Comparison of ENCODE assay signal across 11 cellular contexts in genomic region chr1:2544875-2545638, GRCh38. TPM values are rescaled to one million over a fixed set of nuclear protein-coding genes. Genes with fewer than 3 reads are reported as not detected.
A peak's percentile ranks its signal among the peaks of the same experiment; 100 is the strongest.
DNase-seq lines count a peak whose midpoint lies in the region; ATAC-seq, FAIRE-seq and TF ChIP-seq lines count a peak whose summit lies in the region.
"Had no signal": no experiment of that assay in that cellular context is flagged by ENCODE, and none has a peak within 500 bp of the region (broad histone marks: within the 10 kb centered on the region; RNA-seq: fewer than 3 reads in every experiment).

No MANE protein-coding gene starts in this region.

- H3K79me2 ChIP-seq in astrocyte (ENCODE audit: insufficient read depth, low read length): no peaks in the 10 kb centered on the region

- peaks cover 4% of the 10 kb centered on the region for H3K27me3 Mint-ChIP-seq in astrocyte (ENCODE audit: low read depth, unreplicated experiment)
- H3K27me3 Mint-ChIP-seq: activated T-helper 17 cell treated with anti-CD3 and anti-CD28 coated beads, Interleukin-2, amount 50 U/mL, for 72 hours had no signal

- no peak overlapping the region for H3K4me3 Mint-ChIP-seq in astrocyte (ENCODE audit: unreplicated experiment)

- DNase-seq in heart left ventricle (no peak), Right ventricle myocardium superior (no peak), astrocyte (ENCODE audit: low read depth) (no peak), midbrain (lab: John Stamatoyannopoulos, UW) (peak; percentile 34), upper lobe of right lung (no peak), islet precursor cell (no peak)
- DNase-seq: T-helper 9 cell had no signal

- H3K36me3 ChIP-seq in heart left ventricle: no peaks in the 10 kb centered on the region
- no peaks in the 10 kb centered on the region for H3K36me3 ChIP-seq in astrocyte (ENCODE audit: insufficient read depth, low read length)
- H3K36me3 ChIP-seq in upper lobe of right lung: no peaks in the 10 kb centered on the region

- H3K9me3 ChIP-seq in heart left ventricle (no peaks in the 10 kb centered on the region), astrocyte (ENCODE audit: insufficient read depth, low read depth, low read length) (no peaks in the 10 kb centered on the region), upper lobe of right lung (no peaks in the 10 kb centered on the region)

- WGBS in heart left ventricle, 4 donors: 48 to 58% (median 53%) methylated on average over 12 to 19 of the region's 19 CpGs

- H3K4me2 ChIP-seq in astrocyte (ENCODE audit: low read length): no peak overlapping the region

- ATAC-seq in heart left ventricle (no peak), Right ventricle myocardium superior (ENCODE audit: poor library complexity) (no peak), upper lobe of right lung (no peak), GM19351 (IDR thresholded peaks at IDR 0.05; ENCODE audit: unreplicated experiment) (no peak), HG03280 (IDR thresholded peaks at IDR 0.05; ENCODE audit: unreplicated experiment) (no peak)

- H3K36me3 Mint-ChIP-seq in astrocyte (ENCODE audit: low read depth, unreplicated experiment): no peaks in the 10 kb centered on the region

- peak overlapping the region in 11 of 12 donors; percentile 49 to 99 (median 96) for H3K27ac ChIP-seq in heart left ventricle
- H3K27ac ChIP-seq in astrocyte (ENCODE audit: low read depth, low read length): no peak overlapping the region
- H3K27ac ChIP-seq in upper lobe of right lung: peak overlapping the region; percentile 72

- H3K4me3 ChIP-seq in heart left ventricle: peak overlapping the region in 1 of 12 donors; percentile 64
- H3K4me3 ChIP-seq in astrocyte (ENCODE audit: insufficient read depth, low read depth, low read length): no peak overlapping the region
- no peak overlapping the region for H3K4me3 ChIP-seq in upper lobe of right lung

- H3K9ac ChIP-seq in astrocyte (ENCODE audit: low read length): peak overlapping the region; percentile 20

- no peak for TF ChIP-seq POLR2A in heart left ventricle (IDR thresholded peaks at IDR 0.05)

- no peak overlapping the region for H2AFZ ChIP-seq in astrocyte (ENCODE audit: low read depth, low read length)

- H3K4me1 ChIP-seq in heart left ventricle (peaks cover 23 to 92% (median 66%) of the 10 kb centered on the region in 12 donors), astrocyte (ENCODE audit: insufficient read depth, low read length) (peaks cover 37% of the 10 kb centered on the region), upper lobe of right lung (peaks cover 42% of the 10 kb centered on the region)

- no peak for FAIRE-seq in astrocyte (lab: Jason Lieb, UNC)
- FAIRE-seq: urothelium cell line had no signal

- H3K27me3 ChIP-seq in heart left ventricle: peaks cover 0 to 17% (median 6%) of the 10 kb centered on the region in 9 donors
- peaks cover 2% of the 10 kb centered on the region for H3K27me3 ChIP-seq in astrocyte (ENCODE audit: insufficient read depth, low read length)
- H3K27me3 ChIP-seq in upper lobe of right lung: peaks cover 11% of the 10 kb centered on the region

- H4K20me1 ChIP-seq in astrocyte (ENCODE audit: insufficient read depth, low read length): no peaks in the 10 kb centered on the region

- no peaks in the 10 kb centered on the region for H3K4me1 Mint-ChIP-seq in astrocyte (ENCODE audit: low read depth, unreplicated experiment)
- H3K4me1 Mint-ChIP-seq: activated T-helper 17 cell treated with anti-CD3 and anti-CD28 coated beads, Interleukin-2, amount 50 U/mL, for 72 hours had no signal

- no peak overlapping the region for H3K27ac Mint-ChIP-seq in astrocyte (ENCODE audit: unreplicated experiment)
- H3K27ac Mint-ChIP-seq: activated T-helper 17 cell treated with anti-CD3 and anti-CD28 coated beads, Interleukin-2, amount 50 U/mL, for 72 hours had no signal

- H3K9me3 Mint-ChIP-seq in astrocyte (ENCODE audit: unreplicated experiment): no peaks in the 10 kb centered on the region
- H3K9me3 Mint-ChIP-seq: activated T-helper 17 cell treated with anti-CD3 and anti-CD28 coated beads, Interleukin-2, amount 50 U/mL, for 72 hours had no signal

- intact Hi-C loops in heart left ventricle (cut with DNase I) (loop anchor here in 6 of 10 donors (5.0 to 10.0 kb wide), 6 partner anchors 42 to 360 kb away; partner anchors contain the start of genes FAAP20 (in 2 of the 6) and PRXL2B (in 1 of the 6)), Right ventricle myocardium superior (cut with DNase I) (no loop called here), upper lobe of right lung (cut with DNase I) (loop anchor here (10.0 kb wide), 1 partner anchor 130 kb away; the partner anchor contains the start of gene PEX10)

- TF ChIP-seq CTCF in heart left ventricle (IDR thresholded peaks at IDR 0.05): no peak
- no peak for TF ChIP-seq CTCF in astrocyte (IDR thresholded peaks at IDR 0.05; ENCODE audit: insufficient read depth, low read depth, low read length)
- no peak for TF ChIP-seq CTCF in upper lobe of right lung (IDR thresholded peaks at IDR 0.05)

RNA-seq across cellular contexts. Expression of gene TNFRSF14, which starts 11.1 kb away (rescaled TPM):
- total RNA-seq in heart left ventricle: 10 to 100 TPM in 8 of 9 donors, 1 to 10 TPM in 1; 7.8 to 70.8 (median 14.3) TPM
- polyA plus RNA-seq in heart left ventricle: 10 to 100 TPM; 13.6 to 22.5 TPM
- total RNA-seq in Right ventricle myocardium superior: 16.0 TPM
- 0.36 TPM in 1 of 2 replicates, not detected in the other for total RNA-seq in astrocyte
- 133 TPM for total RNA-seq in upper lobe of right lung

RNA-seq across cellular contexts. Expression of gene HES5, which starts 15.0 kb away (rescaled TPM):
- total RNA-seq in heart left ventricle: 1 to 10 TPM in 7 of 9 donors, under 1 TPM in 2; 0.45 to 2.0 (median 1.3) TPM
- under 1 TPM; 0.42 to 0.83 TPM for polyA plus RNA-seq in heart left ventricle
- total RNA-seq in Right ventricle myocardium superior: 1.6 TPM
- total RNA-seq in astrocyte: 0.22 TPM in 1 of 2 replicates, not detected in the other
- total RNA-seq in upper lobe of right lung: 1.5 TPM
- total RNA-seq: activated T-helper 17 cell treated with anti-CD3 and anti-CD28 coated beads, Interleukin-2, amount 50 U/mL, for 72 hours had no signal

RNA-seq across cellular contexts. Expression of gene PANK4, which starts 18.7 kb away (rescaled TPM):
- total RNA-seq in heart left ventricle (10 to 100 TPM; 27.2 to 43.0 (median 36.6) TPM), Right ventricle myocardium superior (45.5 TPM), astrocyte (23.1 and 26.3 TPM in 2 replicates), upper lobe of right lung (36.4 TPM)
- 10 to 100 TPM; 31.4 to 33.1 TPM for polyA plus RNA-seq in heart left ventricle

RNA-seq across cellular contexts. Expression of gene PRXL2B, which starts 41.5 kb away (rescaled TPM):
- total RNA-seq in heart left ventricle (10 to 100 TPM in 2 of 9 donors, 1 to 10 TPM in 7; 5.1 to 13.9 (median 7.2) TPM), Right ventricle myocardium superior (9.8 TPM), astrocyte (19.2 and 20.6 TPM in 2 replicates), upper lobe of right lung (25.9 TPM)
- 1 to 10 TPM; 8.6 to 9.2 TPM for polyA plus RNA-seq in heart left ventricle
